ENCODE assay signal across 10 cellular contexts in the genomic region with DNA sequence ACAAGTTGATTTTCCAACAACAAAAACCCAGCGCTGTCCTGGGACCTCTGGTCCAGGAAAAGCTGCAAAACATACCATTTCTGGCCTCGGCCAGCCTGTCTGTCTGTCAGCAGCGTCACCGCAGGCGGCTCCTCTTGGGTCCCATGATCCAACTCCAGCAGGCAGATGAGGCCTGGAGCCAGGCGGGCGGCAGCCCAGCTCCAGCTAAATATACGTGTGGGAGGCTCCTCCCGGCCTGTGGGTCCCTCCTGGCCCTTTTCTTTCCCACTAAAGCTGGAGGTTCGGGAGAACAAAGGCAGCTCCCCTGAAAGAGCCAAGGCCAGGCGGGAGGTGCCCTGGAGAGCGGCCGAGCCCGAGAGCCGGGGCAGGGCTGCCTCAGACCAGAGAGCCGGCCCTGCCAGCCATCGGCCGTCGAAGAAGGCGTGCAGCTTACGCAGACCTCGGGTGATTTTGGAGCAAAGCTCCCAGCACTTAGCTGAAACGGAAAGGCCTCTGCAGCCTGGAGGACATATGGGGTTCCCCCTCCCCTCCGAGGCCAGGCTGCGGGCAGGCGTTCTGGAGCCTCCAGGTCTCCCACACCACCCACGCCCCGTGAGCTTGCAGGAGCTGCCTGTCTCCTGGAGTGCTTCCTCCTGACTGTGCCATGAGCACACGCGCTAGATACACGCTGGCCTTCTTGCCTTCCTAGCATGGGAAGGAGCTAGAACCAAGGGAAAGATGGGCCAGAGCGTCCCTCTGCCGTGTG. TPM values are rescaled to one million over a fixed set of nuclear protein-coding genes. Genes with fewer than 3 reads are reported as not detected.
A peak's percentile ranks its signal among the peaks of the same experiment; 100 is the strongest.
DNase-seq lines count a peak whose midpoint lies in the region; ATAC-seq and TF ChIP-seq lines count a peak whose summit lies in the region.
"Had no signal": no experiment of that assay in that cellular context is flagged by ENCODE, and none has a peak within 500 bp of the region (broad histone marks: within the 10 kb centered on the region; RNA-seq: fewer than 3 reads in every experiment).

No MANE protein-coding gene starts in this region.

- H3K9me3 Mint-ChIP-seq in activated naive CD4-positive, alpha-beta T cell treated with anti-CD3 and anti-CD28 coated beads, Interleukin-2, amount 50 U/mL, for 72 hours: no peaks in the 10 kb centered on the region
- H3K9me3 Mint-ChIP-seq: neural crest cell had no signal

- H3K27me3 ChIP-seq in neuron (ENCODE audit: insufficient read depth, low read length): peaks cover 9% of the 10 kb centered on the region

- peak overlapping the region; percentile 70 for H2AFZ ChIP-seq in neuron (ENCODE audit: low read depth, low read length)

- no peaks in the 10 kb centered on the region for H3K36me3 Mint-ChIP-seq in activated naive CD4-positive, alpha-beta T cell treated with anti-CD3 and anti-CD28 coated beads, Interleukin-2, amount 50 U/mL, for 72 hours
- H3K36me3 Mint-ChIP-seq: CD4-positive, CD25-positive, alpha-beta regulatory T cell had no signal

- H3K4me1 ChIP-seq in neuron (ENCODE audit: insufficient read depth, low read length): peaks cover 13% of the 10 kb centered on the region

- no peaks in the 10 kb centered on the region for H3K36me3 ChIP-seq in neuron (ENCODE audit: insufficient read depth, low read length)

- ATAC-seq in SK-N-SH treated with all-trans-retinoic acid at 6 μM for 48 hours: peak; percentile 77
- no peak for ATAC-seq in HG02840 (IDR thresholded peaks at IDR 0.05; ENCODE audit: low FRiP score, unreplicated experiment)
- no peak for ATAC-seq in activated naive CD4-positive, alpha-beta T cell treated with anti-CD3 and anti-CD28 coated beads, Interleukin-2, amount 50 U/mL, for 72 hours
- ATAC-seq in HG02798 (IDR thresholded peaks at IDR 0.05; ENCODE audit: poor library complexity, unreplicated experiment): no peak

- no peak for TF ChIP-seq CTCF in foreskin fibroblast (IDR thresholded peaks at IDR 0.05; ENCODE audit: low read depth, low read length)
- no peak for TF ChIP-seq CTCF in GM20000 (IDR thresholded peaks at IDR 0.05; ENCODE audit: extremely low read depth, missing control alignments)

- peak overlapping the region; percentile 19 to 37 for H3K4me3 ChIP-seq in foreskin fibroblast (ENCODE audit: low read depth in 1 of 2, low read length in 2 of 2)
- no peak overlapping the region for H3K4me3 ChIP-seq in neuron (ENCODE audit: low read length)

- H3K9me3 ChIP-seq in neuron (ENCODE audit: low read length): no peaks in the 10 kb centered on the region

- DNase-seq in AG08396 (ENCODE audit: low spot score): peak; percentile 72
- DNase-seq in foreskin fibroblast: peak; percentile 69 to 86
- no peak for DNase-seq in GM20000 (ENCODE audit: low spot score)
- DNase-seq in activated naive CD4-positive, alpha-beta T cell treated with anti-CD3 and anti-CD28 coated beads, Interleukin-2, amount 50 U/mL, for 72 hours (ENCODE audit: low spot score in 2 of 2): no peak
- DNase-seq: CD4-positive, CD25-positive, alpha-beta regulatory T cell had no signal

- H3K27ac Mint-ChIP-seq in activated naive CD4-positive, alpha-beta T cell treated with anti-CD3 and anti-CD28 coated beads, Interleukin-2, amount 50 U/mL, for 72 hours: no peak overlapping the region
- H3K27ac Mint-ChIP-seq: CD4-positive, CD25-positive, alpha-beta regulatory T cell had no signal

TF ChIP-seq in SK-N-SH treated with all-trans-retinoic acid at 6 μM for 48 hours, 23 proteins besides CTCF, POLR2A, EP300 and RAD21:
- TF ChIP-seq RARB (CRISPR knock-in tag; IDR thresholded peaks at IDR 0.05) (no peak), SNAI2 (CRISPR knock-in tag; IDR thresholded peaks at IDR 0.05) (no peak), ZFP30 (CRISPR knock-in tag; IDR thresholded peaks at IDR 0.05) (no peak), OSR1 (CRISPR knock-in tag; IDR thresholded peaks at IDR 0.05) (no peak), ESRRG (CRISPR knock-in tag; IDR thresholded peaks at IDR 0.05) (no peak), ARNTL (CRISPR knock-in tag; IDR thresholded peaks at IDR 0.05; ENCODE audit: borderline replicate concordance, low read depth) (no peak), ZNF8 (CRISPR knock-in tag; IDR thresholded peaks at IDR 0.05) (no peak), ISL1 (CRISPR knock-in tag; IDR thresholded peaks at IDR 0.05) (no peak), PPARA (CRISPR knock-in tag; IDR thresholded peaks at IDR 0.05; ENCODE audit: borderline replicate concordance) (no peak), TOX (CRISPR knock-in tag; IDR thresholded peaks at IDR 0.05; ENCODE audit: borderline replicate concordance) (no peak), CSRNP3 (CRISPR knock-in tag; IDR thresholded peaks at IDR 0.05) (no peak), ZC3H10 (CRISPR knock-in tag; IDR thresholded peaks at IDR 0.05) (no peak), CSDC2 (CRISPR knock-in tag; IDR thresholded peaks at IDR 0.05) (no peak), BACH2 (CRISPR knock-in tag; IDR thresholded peaks at IDR 0.05; ENCODE audit: borderline replicate concordance) (no peak), ZNF565 (CRISPR knock-in tag; conservative IDR thresholded peaks at IDR 0.05; ENCODE audit: low read depth) (no peak), TCF4 (CRISPR knock-in tag; IDR thresholded peaks at IDR 0.05; ENCODE audit: borderline replicate concordance) (no peak), CREB5 (CRISPR knock-in tag; IDR thresholded peaks at IDR 0.05; ENCODE audit: low read depth) (no peak)

RNA-seq across cellular contexts. Expression of gene JPH3, which starts 19.9 kb away (rescaled TPM):
- under 1 TPM in 1 of 2 donors, not detected in 1; 0.37 TPM for total RNA-seq in activated naive CD4-positive, alpha-beta T cell treated with anti-CD3 and anti-CD28 coated beads, Interleukin-2, amount 50 U/mL, for 72 hours
- total RNA-seq: CD4-positive, CD25-positive, alpha-beta regulatory T cell had no signal

Comparison
In these comparisons a context has a peak if more than half of its experiments do, and no peak if none do; other contexts are left out.
1. DNase-seq: peak in AG08396 (single experiment) and foreskin fibroblast (2 of 2); none in GM20000 (single experiment) and activated naive CD4-positive, alpha-beta T cell treated with anti-CD3 and anti-CD28 coated beads, Interleukin-2, amount 50 U/mL, for 72 hours (0 of 2).